23 cellular contexts compared by ENCODE assay signal in the genomic region with DNA sequence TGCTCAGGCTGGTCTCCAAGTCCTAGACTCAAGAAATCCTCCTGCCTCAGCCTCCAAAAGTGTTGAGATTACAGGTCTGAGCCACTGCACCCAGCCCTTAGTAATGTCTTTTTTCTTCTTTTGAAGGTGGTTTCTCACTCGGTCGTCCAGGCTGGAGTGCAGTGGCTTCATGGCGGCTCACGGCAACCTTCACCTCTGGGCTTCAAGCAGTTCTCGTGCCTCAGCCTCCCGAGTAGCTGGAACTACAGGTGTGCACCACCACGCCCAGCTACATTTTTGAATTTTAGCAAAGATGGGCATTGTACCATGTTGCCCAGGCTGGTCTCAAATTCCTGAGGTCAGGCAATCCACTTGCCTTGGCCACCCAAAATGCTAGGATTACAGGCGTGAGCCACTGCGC. TPM values are rescaled to one million over a fixed set of nuclear protein-coding genes. Genes with fewer than 3 reads are reported as not detected.
DNase-seq lines count a peak whose midpoint lies in the region; ATAC-seq and TF ChIP-seq lines count a peak whose summit lies in the region.
"Had no signal": no experiment of that assay in that cellular context is flagged by ENCODE, and none has a peak within 500 bp of the region (broad histone marks: within the 10 kb centered on the region; RNA-seq: fewer than 3 reads in every experiment).

No MANE protein-coding gene starts in this region.

- H3K4me1 Mint-ChIP-seq in activated CD4-positive, alpha-beta T cell treated with anti-CD3 and anti-CD28 coated beads, Interleukin-2, amount 10 ng/mL, durations not matched to agents 7 days and 5 days: peaks cover 64% of the 10 kb centered on the region
- H3K4me1 Mint-ChIP-seq in activated T-helper 2 cell treated with anti-CD3 and anti-CD28 coated beads, Interferon-gamma antibody, Interleukin-2, Interleukin-4, amounts not matched to agents 10 μg/mL and 5 μg/mL and 100 μg/mL, durations not matched to agents 14 hours and 24 hours and 36 hours (ENCODE audit: low read depth): peaks cover 43% of the 10 kb centered on the region
- H3K4me1 Mint-ChIP-seq in MCF 10A (ENCODE audit: insufficient read depth, unreplicated experiment): peaks cover 6% of the 10 kb centered on the region

- no peak overlapping the region for H3K27ac Mint-ChIP-seq in activated CD4-positive, alpha-beta T cell treated with anti-CD3 and anti-CD28 coated beads, Interleukin-2, amount 10 ng/mL, durations not matched to agents 7 days and 5 days
- H3K27ac Mint-ChIP-seq in activated T-helper 2 cell treated with anti-CD3 and anti-CD28 coated beads, Interferon-gamma antibody, Interleukin-2, Interleukin-4, amounts not matched to agents 10 μg/mL and 5 μg/mL and 100 μg/mL, durations not matched to agents 14 hours and 24 hours and 36 hours: peak overlapping the region; percentile 11
- no peak overlapping the region for H3K27ac Mint-ChIP-seq in MCF 10A (ENCODE audit: low read depth, unreplicated experiment)

- no peak for TF ChIP-seq CTCF in MCF 10A (IDR thresholded peaks at IDR 0.05; ENCODE audit: unreplicated experiment)

- POLR2A ChIA-PET in activated CD4-positive, alpha-beta T cell treated with anti-CD3 and anti-CD28 coated beads, Interleukin-2, amount 10 ng/mL, durations not matched to agents 7 days and 5 days (lab: Charles Lee): no interaction called here
- POLR2A ChIA-PET in MCF 10A (lab: Yijun Ruan, JAX): no interaction called here

- peaks cover 80% of the 10 kb centered on the region for H3K36me3 Mint-ChIP-seq in activated CD4-positive, alpha-beta T cell treated with anti-CD3 and anti-CD28 coated beads, Interleukin-2, amount 10 ng/mL, durations not matched to agents 7 days and 5 days (ENCODE audit: low read depth)
- H3K36me3 Mint-ChIP-seq in activated T-helper 2 cell treated with anti-CD3 and anti-CD28 coated beads, Interferon-gamma antibody, Interleukin-2, Interleukin-4, amounts not matched to agents 10 μg/mL and 5 μg/mL and 100 μg/mL, durations not matched to agents 14 hours and 24 hours and 36 hours (ENCODE audit: low read depth): peaks cover 64% of the 10 kb centered on the region
- no peaks in the 10 kb centered on the region for H3K36me3 Mint-ChIP-seq in MCF 10A (ENCODE audit: insufficient read depth, unreplicated experiment)

- H3K27me3 Mint-ChIP-seq in activated CD4-positive, alpha-beta T cell treated with anti-CD3 and anti-CD28 coated beads, Interleukin-2, amount 10 ng/mL, durations not matched to agents 7 days and 5 days: no peaks in the 10 kb centered on the region
- H3K27me3 Mint-ChIP-seq in activated T-helper 2 cell treated with anti-CD3 and anti-CD28 coated beads, Interferon-gamma antibody, Interleukin-2, Interleukin-4, amounts not matched to agents 10 μg/mL and 5 μg/mL and 100 μg/mL, durations not matched to agents 14 hours and 24 hours and 36 hours (ENCODE audit: low read depth): no peaks in the 10 kb centered on the region
- H3K27me3 Mint-ChIP-seq in MCF 10A (ENCODE audit: insufficient read depth, unreplicated experiment): no peaks in the 10 kb centered on the region

- peak overlapping the region; percentile 12; the same call in 1 of the 2 replicates for H3K4me3 ChIP-seq in GM08714 (ENCODE audit: low read length)
- H3K4me3 ChIP-seq: A549, adrenal gland, breast epithelium, heart left ventricle, vagina had no signal

- ATAC-seq in HG02763 (IDR thresholded peaks at IDR 0.05; ENCODE audit: unreplicated experiment): no peak
- ATAC-seq: A549, heart left ventricle had no signal

- intact Hi-C loops in activated T-helper 2 cell treated with anti-CD3 and anti-CD28 coated beads, Interferon-gamma antibody, Interleukin-2, Interleukin-4, amounts not matched to agents 10 μg/mL and 5 μg/mL and 100 μg/mL, durations not matched to agents 14 hours and 24 hours and 36 hours (cut with micrococcal nuclease): no loop called here
- intact Hi-C loops in MCF 10A (cut with micrococcal nuclease): no loop called here

- no peak overlapping the region for H3K4me3 Mint-ChIP-seq in activated CD4-positive, alpha-beta T cell treated with anti-CD3 and anti-CD28 coated beads, Interleukin-2, amount 10 ng/mL, durations not matched to agents 7 days and 5 days
- no peak overlapping the region for H3K4me3 Mint-ChIP-seq in activated T-helper 2 cell treated with anti-CD3 and anti-CD28 coated beads, Interferon-gamma antibody, Interleukin-2, Interleukin-4, amounts not matched to agents 10 μg/mL and 5 μg/mL and 100 μg/mL, durations not matched to agents 14 hours and 24 hours and 36 hours (ENCODE audit: low read depth)
- H3K4me3 Mint-ChIP-seq in MCF 10A (ENCODE audit: unreplicated experiment): no peak overlapping the region

- peak; percentile 5 for DNase-seq in activated CD4-positive, alpha-beta T cell treated with anti-CD3 and anti-CD28 coated beads, Interleukin-2, amount 10 ng/mL, durations not matched to agents 7 days and 5 days
- DNase-seq in activated CD4-positive, alpha-beta T cell treated with anti-CD3 and anti-CD28 coated beads, Interleukin-2, amount 50 U/mL, for 1 hour: no peak
- DNase-seq in activated T-helper 2 cell treated with anti-CD3 and anti-CD28 coated beads, Interferon-gamma antibody, Interleukin-2, Interleukin-4, amounts not matched to agents 10 μg/mL and 5 μg/mL and 100 μg/mL, durations not matched to agents 14 hours and 24 hours and 36 hours (ENCODE audit: low spot score): no peak
- peak; percentile 21 for DNase-seq in stimulated activated CD8-positive, alpha-beta memory T cell treated with anti-CD3 and anti-CD28 coated beads, Interleukin-4, amount 100 ng/mL, for 48 hours
- no peak for DNase-seq in SKM-1 (lab: John Stamatoyannopoulos, UW; ENCODE audit: unreplicated experiment)
- no peak for DNase-seq in MCF 10A (ENCODE audit: unreplicated experiment)
- DNase-seq: activated CD4-positive, alpha-beta T cell treated with anti-CD3 and anti-CD28 coated beads, Interleukin-2, amount 50 U/mL, for 4 hours; C1 segment of cervical spinal cord; dermis blood vessel endothelial cell; DMS 273 treated with DMSO at 0.1 percent for 48 hours; GDM1; heart left ventricle; NCI-H1436; NCI-H524 treated with DMSO at 0.1 percent for 48 hours; small intestine; stimulated activated CD4-positive, alpha-beta T cell treated with anti-CD3 and anti-CD28 coated beads, Interleukin-4, amount 100 ng/mL, for 1 hour; SW 1271 had no signal

- H3K9me3 Mint-ChIP-seq in activated CD4-positive, alpha-beta T cell treated with anti-CD3 and anti-CD28 coated beads, Interleukin-2, amount 10 ng/mL, durations not matched to agents 7 days and 5 days: peaks cover 4% of the 10 kb centered on the region
- H3K9me3 Mint-ChIP-seq in activated T-helper 2 cell treated with anti-CD3 and anti-CD28 coated beads, Interferon-gamma antibody, Interleukin-2, Interleukin-4, amounts not matched to agents 10 μg/mL and 5 μg/mL and 100 μg/mL, durations not matched to agents 14 hours and 24 hours and 36 hours: peaks cover 15% of the 10 kb centered on the region
- no peaks in the 10 kb centered on the region for H3K9me3 Mint-ChIP-seq in MCF 10A (ENCODE audit: unreplicated experiment)

- BruUV-seq in MCF 10A (replicated peaks; lab: Mats Ljungman, UMichigan): no TSS peak

- CTCF ChIA-PET in activated CD4-positive, alpha-beta T cell treated with anti-CD3 and anti-CD28 coated beads, Interleukin-2, amount 10 ng/mL, durations not matched to agents 7 days and 5 days (lab: Charles Lee): no interaction called here
- CTCF ChIA-PET in MCF 10A (lab: Yijun Ruan, JAX): no interaction called here

RNA-seq across cellular contexts. Expression of gene ASMTL, which starts 32.3 kb away (rescaled TPM):
- total RNA-seq in activated CD4-positive, alpha-beta T cell treated with anti-CD3 and anti-CD28 coated beads, Interleukin-2, amount 10 ng/mL, durations not matched to agents 7 days and 5 days: 10 to 100 TPM; 30.7 to 33.9 TPM
- 41.8 and 42.6 TPM in 2 replicates for total RNA-seq in activated T-helper 2 cell treated with anti-CD3 and anti-CD28 coated beads, Interferon-gamma antibody, Interleukin-2, Interleukin-4, amounts not matched to agents 10 μg/mL and 5 μg/mL and 100 μg/mL, durations not matched to agents 14 hours and 24 hours and 36 hours
- 16.5 and 20.6 TPM in 2 replicates for total RNA-seq in MCF 10A (2022)

RNA-seq across cellular contexts. Expression of gene P2RY8, which starts 52.0 kb away (rescaled TPM):
- total RNA-seq in activated CD4-positive, alpha-beta T cell treated with anti-CD3 and anti-CD28 coated beads, Interleukin-2, amount 10 ng/mL, durations not matched to agents 7 days and 5 days: 100 to 1,000 TPM in 1 of 2 experiments, 10 to 100 TPM in 1; 99.1 to 107 TPM
- 33.1 and 34.5 TPM in 2 replicates for total RNA-seq in activated T-helper 2 cell treated with anti-CD3 and anti-CD28 coated beads, Interferon-gamma antibody, Interleukin-2, Interleukin-4, amounts not matched to agents 10 μg/mL and 5 μg/mL and 100 μg/mL, durations not matched to agents 14 hours and 24 hours and 36 hours
- total RNA-seq in MCF 10A (2022): not detected in 2 replicates

Comparison
In these comparisons a context has a peak if more than half of its experiments do, and no peak if none do; other contexts are left out.
1. DNase-seq: peak in activated CD4-positive, alpha-beta T cell treated with anti-CD3 and anti-CD28 coated beads, Interleukin-2, amount 10 ng/mL, durations not matched to agents 7 days and 5 days (single experiment) and stimulated activated CD8-positive, alpha-beta memory T cell treated with anti-CD3 and anti-CD28 coated beads, Interleukin-4, amount 100 ng/mL, for 48 hours (single experiment); none in activated CD4-positive, alpha-beta T cell treated with anti-CD3 and anti-CD28 coated beads, Interleukin-2, amount 50 U/mL, for 1 hour (single experiment), activated T-helper 2 cell treated with anti-CD3 and anti-CD28 coated beads, Interferon-gamma antibody, Interleukin-2, Interleukin-4, amounts not matched to agents 10 μg/mL and 5 μg/mL and 100 μg/mL, durations not matched to agents 14 hours and 24 hours and 36 hours (single experiment), SKM-1 (single experiment) and MCF 10A (single experiment).
2. RNA of gene P2RY8, which starts 52.0 kb away (total RNA-seq): 99.1 to 107 TPM in activated CD4-positive, alpha-beta T cell treated with anti-CD3 and anti-CD28 coated beads, Interleukin-2, amount 10 ng/mL, durations not matched to agents 7 days and 5 days and 33.1 to 34.5 TPM in activated T-helper 2 cell treated with anti-CD3 and anti-CD28 coated beads, Interferon-gamma antibody, Interleukin-2, Interleukin-4, amounts not matched to agents 10 μg/mL and 5 μg/mL and 100 μg/mL, durations not matched to agents 14 hours and 24 hours and 36 hours; not detected in MCF 10A; every median in the first group is over 10 times any median in the second.